ENCODE assay signal across 34 cellular contexts in genomic region chr7:44520574-44520973, GRCh38. TPM values are rescaled to one million over a fixed set of nuclear protein-coding genes. Genes with fewer than 3 reads are reported as not detected.
"Had no signal": no experiment of that assay in that cellular context is flagged by ENCODE, and none has a peak within 500 bp of the region (broad histone marks: within the 10 kb centered on the region; RNA-seq: fewer than 3 reads in every experiment).

No MANE protein-coding gene starts in this region.

- H3K27me3 ChIP-seq: adrenal gland, body of pancreas, brain microvascular endothelial cell, breast epithelium had no signal

- H3K36me3 ChIP-seq: adrenal gland, brain microvascular endothelial cell, breast epithelium had no signal

- DNase-seq: activated B cell treated with CpG ODN at 0.5 μM for 24 hours; activated CD4-positive, alpha-beta memory T cell treated with anti-CD3 and anti-CD28 coated beads, Interleukin-2, amount 10 ng/mL, durations not matched to agents 7 days and 5 days; activated CD4-positive, alpha-beta T cell treated with anti-CD3 and anti-CD28 coated beads for 4 hours; activated CD4-positive, alpha-beta T cell treated with anti-CD3 and anti-CD28 coated beads, Interleukin-2, amount 10 ng/mL, durations not matched to agents 24 days and 14 days; activated CD4-positive, alpha-beta T cell treated with anti-CD3 and anti-CD28 coated beads, Interleukin-2, amount 50 U/mL, for 48 hours; activated CD4-positive, CD25-positive, alpha-beta regulatory T cell treated with anti-CD3 and anti-CD28 coated beads, Interleukin-2, amount 50 U/mL, for 72 hours; activated CD8-positive, alpha-beta memory T cell treated with anti-CD3 and anti-CD28 coated beads, Interleukin-2, amount 50 U/mL, for 48 hours; activated CD8-positive, alpha-beta T cell treated with anti-CD3 and anti-CD28 coated beads, Interleukin-2, amount 10 ng/mL, durations not matched to agents 7 days and 5 days; activated effector memory CD4-positive, alpha-beta T cell treated with anti-CD3 and anti-CD28 coated beads, Interleukin-2, amount 50 U/mL, for 16 hours; activated gamma-delta T cell treated with Interleukin-2 at 50 U/mL for 16 hours; activated naive CD4-positive, alpha-beta T cell; activated naive CD4-positive, alpha-beta T cell treated with anti-CD3 and anti-CD28 coated beads for 36 hours; activated naive CD4-positive, alpha-beta T cell treated with anti-CD3 and anti-CD28 coated beads, Interleukin-2, amount 50 U/mL, for 16 hours; activated naive CD8-positive, alpha-beta T cell treated with anti-CD3 and anti-CD28 coated beads for 36 hours; activated T-cell treated with anti-CD3 and anti-CD28 coated beads, Interleukin-2, amount 50 U/mL, for 24 hours; activated T-cell treated with anti-CD3 and anti-CD28 coated beads, Interleukin-2, amount 50 U/mL, for 48 hours; amniotic stem cell; aorta; body of pancreas; brain microvascular endothelial cell; central memory CD4-positive, alpha-beta T cell; T-helper 1 cell; T-helper 2 cell; T-helper 9 cell had no signal

- H3K9me3 ChIP-seq: adrenal gland, body of pancreas had no signal

- H3K4me3 ChIP-seq: adrenal gland, body of pancreas, breast epithelium had no signal

- H3K4me1 ChIP-seq: adrenal gland, body of pancreas, breast epithelium had no signal

- H3K4me1 Mint-ChIP-seq: activated B cell treated with CpG ODN at 0.5 μM for 24 hours; activated CD4-positive, alpha-beta memory T cell treated with anti-CD3 and anti-CD28 coated beads, Interleukin-2, amount 10 ng/mL, durations not matched to agents 7 days and 5 days; activated CD4-positive, alpha-beta T cell treated with anti-CD3 and anti-CD28 coated beads, Interleukin-2, amount 10 ng/mL, durations not matched to agents 24 days and 14 days; activated naive CD8-positive, alpha-beta T cell treated with anti-CD3 and anti-CD28 coated beads for 36 hours had no signal

- H3K27ac Mint-ChIP-seq: activated B cell treated with CpG ODN at 0.5 μM for 24 hours; activated CD4-positive, alpha-beta memory T cell treated with anti-CD3 and anti-CD28 coated beads, Interleukin-2, amount 10 ng/mL, durations not matched to agents 7 days and 5 days; activated CD4-positive, alpha-beta T cell treated with anti-CD3 and anti-CD28 coated beads, Interleukin-2, amount 10 ng/mL, durations not matched to agents 24 days and 14 days; activated CD8-positive, alpha-beta T cell treated with anti-CD3 and anti-CD28 coated beads, Interleukin-2, amount 10 ng/mL, durations not matched to agents 7 days and 5 days; activated naive CD4-positive, alpha-beta T cell treated with anti-CD3 and anti-CD28 coated beads for 36 hours; activated naive CD4-positive, alpha-beta T cell treated with anti-CD3 and anti-CD28 coated beads, Interleukin-2, amount 50 U/mL, for 72 hours; activated naive CD8-positive, alpha-beta T cell treated with anti-CD3 and anti-CD28 coated beads for 36 hours; activated T-cell treated with anti-CD3 and anti-CD28 coated beads, Interleukin-2, amount 50 U/mL, for 24 hours; T-helper 1 cell treated with Interleukin-12 subunit alpha and Interleukin-12 subunit beta and Interleukin-4 antibody, amounts not matched to agents 30 μg/mL and 1 μg/mL, for 36 hours; T-helper 2 cell treated with Interferon-gamma antibody and Interleukin-4, amounts not matched to agents 5 μg/mL and 100 μg/mL, for 36 hours had no signal

- H3K36me3 Mint-ChIP-seq: activated naive CD8-positive, alpha-beta T cell treated with anti-CD3 and anti-CD28 coated beads for 36 hours had no signal

- FAIRE-seq: astrocyte, TTC549 had no signal

- ATAC-seq: activated CD8-positive, alpha-beta T cell treated with anti-CD3 and anti-CD28 coated beads, Interleukin-2, amount 10 ng/mL, durations not matched to agents 7 days and 5 days; activated naive CD4-positive, alpha-beta T cell treated with anti-CD3 and anti-CD28 coated beads, Interleukin-2, amount 50 U/mL, for 72 hours; body of pancreas had no signal

- H3K27me3 Mint-ChIP-seq: activated naive CD8-positive, alpha-beta T cell treated with anti-CD3 and anti-CD28 coated beads for 36 hours had no signal

- H3K27ac ChIP-seq: adrenal gland, body of pancreas, brain microvascular endothelial cell, breast epithelium, VCaP had no signal

- H3K4me3 Mint-ChIP-seq: activated B cell treated with CpG ODN at 0.5 μM for 24 hours; activated CD4-positive, alpha-beta memory T cell treated with anti-CD3 and anti-CD28 coated beads, Interleukin-2, amount 10 ng/mL, durations not matched to agents 7 days and 5 days; activated CD4-positive, alpha-beta T cell treated with anti-CD3 and anti-CD28 coated beads, Interleukin-2, amount 10 ng/mL, durations not matched to agents 24 days and 14 days; activated CD8-positive, alpha-beta T cell treated with anti-CD3 and anti-CD28 coated beads, Interleukin-2, amount 10 ng/mL, durations not matched to agents 7 days and 5 days; activated naive CD4-positive, alpha-beta T cell treated with anti-CD3 and anti-CD28 coated beads for 36 hours; activated naive CD8-positive, alpha-beta T cell treated with anti-CD3 and anti-CD28 coated beads for 36 hours; activated T-cell treated with anti-CD3 and anti-CD28 coated beads, Interleukin-2, amount 50 U/mL, for 24 hours; T-helper 1 cell treated with Interleukin-12 subunit alpha and Interleukin-12 subunit beta and Interleukin-4 antibody, amounts not matched to agents 30 μg/mL and 1 μg/mL, for 36 hours; T-helper 2 cell treated with Interferon-gamma antibody and Interleukin-4, amounts not matched to agents 5 μg/mL and 100 μg/mL, for 36 hours had no signal

RNA-seq across cellular contexts. Expression of gene NPC1L1, which starts 20.6 kb away (rescaled TPM):
- total RNA-seq: activated B cell treated with CpG ODN at 0.5 μM for 24 hours; activated CD4-positive, alpha-beta memory T cell treated with anti-CD3 and anti-CD28 coated beads, Interleukin-2, amount 10 ng/mL, durations not matched to agents 7 days and 5 days; activated CD4-positive, alpha-beta T cell treated with anti-CD3 and anti-CD28 coated beads, Interleukin-2, amount 10 ng/mL, durations not matched to agents 24 days and 14 days; activated CD8-positive, alpha-beta memory T cell treated with anti-CD3 and anti-CD28 coated beads for 36 hours; activated CD8-positive, alpha-beta T cell treated with anti-CD3 and anti-CD28 coated beads, Interleukin-2, amount 10 ng/mL, durations not matched to agents 7 days and 5 days; activated naive CD4-positive, alpha-beta T cell treated with anti-CD3 and anti-CD28 coated beads for 36 hours; activated naive CD8-positive, alpha-beta T cell treated with anti-CD3 and anti-CD28 coated beads for 36 hours; chondrocyte had no signal
